ENCODE assay signal across 2 cellular contexts in the genomic region with DNA sequence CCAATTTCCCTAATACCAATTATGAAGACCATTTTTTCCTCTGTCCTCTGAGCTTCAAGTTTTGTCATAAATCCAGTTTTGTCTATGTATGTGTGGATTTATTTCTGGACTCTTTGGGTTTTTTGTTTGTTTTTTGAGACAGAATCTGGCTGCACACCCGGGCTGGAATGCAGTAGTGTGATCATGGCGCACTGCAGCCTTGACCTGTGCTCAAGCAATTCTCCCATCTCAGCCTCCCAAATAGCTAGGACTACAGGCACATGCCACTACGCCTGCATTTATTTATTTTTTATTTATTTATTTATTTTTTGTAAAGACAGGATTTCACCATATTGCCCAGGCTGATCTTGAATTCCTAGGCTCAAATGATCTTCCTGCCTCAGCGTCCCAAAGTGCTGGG.
A peak's percentile ranks its signal among the peaks of the same experiment; 100 is the strongest.
TF ChIP-seq lines count a peak whose summit lies in the region.

No MANE protein-coding gene starts in this region.

TF ChIP-seq in IMR-90, 13 proteins besides CTCF, POLR2A, EP300 and RAD21:
- TF ChIP-seq NFE2L2 (IDR thresholded peaks at IDR 0.05; ENCODE audit: low read depth, low read length) (no peak), BHLHE40 (IDR thresholded peaks at IDR 0.05; ENCODE audit: low read depth, low read length) (no peak), RCOR1 (IDR thresholded peaks at IDR 0.05; ENCODE audit: insufficient replicate concordance, low read length) (no peak), MXI1 (IDR thresholded peaks at IDR 0.05; ENCODE audit: borderline replicate concordance, low read depth, low read length) (no peak), FOS (IDR thresholded peaks at IDR 0.05; ENCODE audit: low read depth, low read length) (no peak), RFX5 (IDR thresholded peaks at IDR 0.05; ENCODE audit: low read depth, low read length) (no peak), SMC3 (IDR thresholded peaks at IDR 0.05; ENCODE audit: low read depth, low read length) (no peak), CHD1 (IDR thresholded peaks at IDR 0.05; ENCODE audit: low read depth, low read length) (no peak), MAZ (IDR thresholded peaks at IDR 0.05; ENCODE audit: borderline replicate concordance, low read depth, low read length) (no peak), CEBPB (IDR thresholded peaks at IDR 0.05; ENCODE audit: low read depth, low read length) (no peak)
- TF ChIP-seq, protein P1, sequence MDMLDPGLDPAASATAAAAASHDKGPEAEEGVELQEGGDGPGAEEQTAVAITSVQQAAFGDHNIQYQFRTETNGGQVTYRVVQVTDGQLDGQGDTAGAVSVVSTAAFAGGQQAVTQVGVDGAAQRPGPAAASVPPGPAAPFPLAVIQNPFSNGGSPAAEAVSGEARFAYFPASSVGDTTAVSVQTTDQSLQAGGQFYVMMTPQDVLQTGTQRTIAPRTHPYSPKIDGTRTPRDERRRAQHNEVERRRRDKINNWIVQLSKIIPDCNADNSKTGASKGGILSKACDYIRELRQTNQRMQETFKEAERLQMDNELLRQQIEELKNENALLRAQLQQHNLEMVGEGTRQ (IDR thresholded peaks at IDR 0.05; ENCODE audit: low read depth, low read length) = no peak
- TF ChIP-seq, protein P2, sequence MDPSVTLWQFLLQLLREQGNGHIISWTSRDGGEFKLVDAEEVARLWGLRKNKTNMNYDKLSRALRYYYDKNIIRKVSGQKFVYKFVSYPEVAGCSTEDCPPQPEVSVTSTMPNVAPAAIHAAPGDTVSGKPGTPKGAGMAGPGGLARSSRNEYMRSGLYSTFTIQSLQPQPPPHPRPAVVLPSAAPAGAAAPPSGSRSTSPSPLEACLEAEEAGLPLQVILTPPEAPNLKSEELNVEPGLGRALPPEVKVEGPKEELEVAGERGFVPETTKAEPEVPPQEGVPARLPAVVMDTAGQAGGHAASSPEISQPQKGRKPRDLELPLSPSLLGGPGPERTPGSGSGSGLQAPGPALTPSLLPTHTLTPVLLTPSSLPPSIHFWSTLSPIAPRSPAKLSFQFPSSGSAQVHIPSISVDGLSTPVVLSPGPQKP (IDR thresholded peaks at IDR 0.05; ENCODE audit: borderline replicate concordance, low read depth, low read length) = no peak

TF ChIP-seq in HepG2, 621 proteins besides CTCF, POLR2A, EP300 and RAD21 (continues in another document):
- TF ChIP-seq ZBTB38 (CRISPR knock-in tag; IDR thresholded peaks at IDR 0.05) (no peak), NFE2L2 (IDR thresholded peaks at IDR 0.05; ENCODE audit: low read length) (no peak), ZNF468 (CRISPR knock-in tag; IDR thresholded peaks at IDR 0.05) (no peak), ONECUT2 (CRISPR knock-in tag; IDR thresholded peaks at IDR 0.05) (no peak), SOX13 (IDR thresholded peaks at IDR 0.05) (no peak), SOX13 (CRISPR knock-in tag; conservative IDR thresholded peaks at IDR 0.05 in 1 of 2, IDR thresholded peaks at IDR 0.05 in 1 of 2) (0 out of 4 replicates have a peak, but pooled peaks of 1 of the 2 experiments have one; percentile 13), GPN1 (CRISPR knock-in tag; IDR thresholded peaks at IDR 0.05; ENCODE audit: borderline replicate concordance) (no peak), ZSCAN29 (CRISPR knock-in tag; conservative IDR thresholded peaks at IDR 0.05) (no peak), TRIM24 (CRISPR knock-in tag; IDR thresholded peaks at IDR 0.05) (no peak), ZNF12 (CRISPR knock-in tag; IDR thresholded peaks at IDR 0.05) (no peak), ZEB1 (IDR thresholded peaks at IDR 0.05; ENCODE audit: insufficient replicate concordance, low read depth) (no peak), KAT2B (IDR thresholded peaks at IDR 0.05; ENCODE audit: borderline replicate concordance, low read depth, low read length) (no peak), ZNF616 (CRISPR knock-in tag; IDR thresholded peaks at IDR 0.05; ENCODE audit: low read depth) (no peak), ZNF317 (CRISPR knock-in tag; IDR thresholded peaks at IDR 0.05) (no peak), THAP11 (CRISPR knock-in tag; IDR thresholded peaks at IDR 0.05) (no peak), SALL1 (CRISPR knock-in tag; IDR thresholded peaks at IDR 0.05) (peak; percentile 41), KDM5B (CRISPR knock-in tag; IDR thresholded peaks at IDR 0.05; ENCODE audit: borderline replicate concordance) (no peak), ATRX (CRISPR knock-in tag; IDR thresholded peaks at IDR 0.05; ENCODE audit: borderline replicate concordance) (no peak), ZBTB1 (CRISPR knock-in tag; IDR thresholded peaks at IDR 0.05; ENCODE audit: borderline replicate concordance) (no peak), TOPORS (CRISPR knock-in tag; IDR thresholded peaks at IDR 0.05) (no peak), CCAR2 (optimal IDR thresholded peaks at IDR 0.05; ENCODE audit: low read depth, low read length) (no peak), NCOR1 (IDR thresholded peaks at IDR 0.05; ENCODE audit: borderline replicate concordance, low read length) (no peak), FOXP1 (IDR thresholded peaks at IDR 0.05) (no peak), FOXP1 (CRISPR knock-in tag; IDR thresholded peaks at IDR 0.05) (peak; percentile 10; the same call in 1 of the 2 replicates), YEATS4 (CRISPR knock-in tag; IDR thresholded peaks at IDR 0.05; ENCODE audit: borderline replicate concordance) (no peak), ZSCAN20 (CRISPR knock-in tag; IDR thresholded peaks at IDR 0.05; ENCODE audit: borderline replicate concordance) (no peak), TBP (CRISPR knock-in tag; IDR thresholded peaks at IDR 0.05) (no peak), TEAD3 (CRISPR knock-in tag; optimal IDR thresholded peaks at IDR 0.05; ENCODE audit: borderline replicate concordance) (peak; percentile 83), ZSCAN9 (CRISPR knock-in tag; IDR thresholded peaks at IDR 0.05; ENCODE audit: borderline replicate concordance) (no peak), AHR (CRISPR knock-in tag; IDR thresholded peaks at IDR 0.05) (no peak), FOSL2 (CRISPR knock-in tag; IDR thresholded peaks at IDR 0.05) (0 out of 2 replicates have a peak, but pooled peaks have one; percentile 11), HNF4A (CRISPR knock-in tag; IDR thresholded peaks at IDR 0.05) (peak; percentile 26; the same call in 1 of the 2 replicates), NFYB (CRISPR knock-in tag; IDR thresholded peaks at IDR 0.05) (no peak), ZFP90 (CRISPR knock-in tag; IDR thresholded peaks at IDR 0.05; ENCODE audit: borderline replicate concordance) (no peak), ZNF432 (CRISPR knock-in tag; IDR thresholded peaks at IDR 0.05; ENCODE audit: borderline replicate concordance) (no peak), ZNF782 (CRISPR knock-in tag; IDR thresholded peaks at IDR 0.05; ENCODE audit: borderline replicate concordance) (no peak), ZNF549 (CRISPR knock-in tag; IDR thresholded peaks at IDR 0.05) (no peak)
- TF ChIP-seq, protein P3, sequence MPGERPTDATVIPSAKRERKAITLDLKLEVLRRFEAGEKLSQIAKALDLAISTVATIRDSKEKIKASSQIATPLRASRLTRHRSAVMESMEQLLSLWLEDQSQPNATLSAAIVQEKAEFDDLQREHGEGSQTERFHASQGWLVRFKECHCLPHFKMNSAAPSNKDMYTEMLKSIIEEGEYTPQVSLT (CRISPR knock-in tag; IDR thresholded peaks at IDR 0.05; ENCODE audit: borderline replicate concordance, low read depth) = no peak
- TF ChIP-seq, protein P4, sequence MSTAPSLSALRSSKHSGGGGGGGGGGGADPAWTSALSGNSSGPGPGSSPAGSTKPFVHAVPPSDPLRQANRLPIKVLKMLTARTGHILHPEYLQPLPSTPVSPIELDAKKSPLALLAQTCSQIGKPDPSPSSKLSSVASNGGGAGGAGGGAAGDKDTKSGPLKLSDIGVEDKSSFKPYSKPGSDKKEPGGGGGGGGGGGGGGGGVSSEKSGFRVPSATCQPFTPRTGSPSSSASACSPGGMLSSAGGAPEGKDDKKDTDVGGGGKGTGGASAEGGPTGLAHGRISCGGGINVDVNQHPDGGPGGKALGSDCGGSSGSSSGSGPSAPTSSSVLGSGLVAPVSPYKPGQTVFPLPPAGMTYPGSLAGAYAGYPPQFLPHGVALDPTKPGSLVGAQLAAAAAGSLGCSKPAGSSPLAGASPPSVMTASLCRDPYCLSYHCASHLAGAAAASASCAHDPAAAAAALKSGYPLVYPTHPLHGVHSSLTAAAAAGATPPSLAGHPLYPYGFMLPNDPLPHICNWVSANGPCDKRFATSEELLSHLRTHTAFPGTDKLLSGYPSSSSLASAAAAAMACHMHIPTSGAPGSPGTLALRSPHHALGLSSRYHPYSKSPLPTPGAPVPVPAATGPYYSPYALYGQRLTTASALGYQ (CRISPR knock-in tag; IDR thresholded peaks at IDR 0.05) = no peak
- TF ChIP-seq, protein P5, sequence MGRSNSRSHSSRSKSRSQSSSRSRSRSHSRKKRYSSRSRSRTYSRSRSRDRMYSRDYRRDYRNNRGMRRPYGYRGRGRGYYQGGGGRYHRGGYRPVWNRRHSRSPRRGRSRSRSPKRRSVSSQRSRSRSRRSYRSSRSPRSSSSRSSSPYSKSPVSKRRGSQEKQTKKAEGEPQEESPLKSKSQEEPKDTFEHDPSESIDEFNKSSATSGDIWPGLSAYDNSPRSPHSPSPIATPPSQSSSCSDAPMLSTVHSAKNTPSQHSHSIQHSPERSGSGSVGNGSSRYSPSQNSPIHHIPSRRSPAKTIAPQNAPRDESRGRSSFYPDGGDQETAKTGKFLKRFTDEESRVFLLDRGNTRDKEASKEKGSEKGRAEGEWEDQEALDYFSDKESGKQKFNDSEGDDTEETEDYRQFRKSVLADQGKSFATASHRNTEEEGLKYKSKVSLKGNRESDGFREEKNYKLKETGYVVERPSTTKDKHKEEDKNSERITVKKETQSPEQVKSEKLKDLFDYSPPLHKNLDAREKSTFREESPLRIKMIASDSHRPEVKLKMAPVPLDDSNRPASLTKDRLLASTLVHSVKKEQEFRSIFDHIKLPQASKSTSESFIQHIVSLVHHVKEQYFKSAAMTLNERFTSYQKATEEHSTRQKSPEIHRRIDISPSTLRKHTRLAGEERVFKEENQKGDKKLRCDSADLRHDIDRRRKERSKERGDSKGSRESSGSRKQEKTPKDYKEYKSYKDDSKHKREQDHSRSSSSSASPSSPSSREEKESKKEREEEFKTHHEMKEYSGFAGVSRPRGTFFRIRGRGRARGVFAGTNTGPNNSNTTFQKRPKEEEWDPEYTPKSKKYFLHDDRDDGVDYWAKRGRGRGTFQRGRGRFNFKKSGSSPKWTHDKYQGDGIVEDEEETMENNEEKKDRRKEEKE (IDR thresholded peaks at IDR 0.05) = no peak
- TF ChIP-seq, protein P6, sequence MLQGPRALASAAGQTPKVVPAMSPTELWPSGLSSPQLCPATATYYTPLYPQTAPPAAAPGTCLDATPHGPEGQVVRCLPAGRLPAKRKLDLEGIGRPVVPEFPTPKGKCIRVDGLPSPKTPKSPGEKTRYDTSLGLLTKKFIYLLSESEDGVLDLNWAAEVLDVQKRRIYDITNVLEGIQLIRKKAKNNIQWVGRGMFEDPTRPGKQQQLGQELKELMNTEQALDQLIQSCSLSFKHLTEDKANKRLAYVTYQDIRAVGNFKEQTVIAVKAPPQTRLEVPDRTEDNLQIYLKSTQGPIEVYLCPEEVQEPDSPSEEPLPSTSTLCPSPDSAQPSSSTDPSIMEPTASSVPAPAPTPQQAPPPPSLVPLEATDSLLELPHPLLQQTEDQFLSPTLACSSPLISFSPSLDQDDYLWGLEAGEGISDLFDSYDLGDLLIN (CRISPR knock-in tag; IDR thresholded peaks at IDR 0.05; ENCODE audit: borderline replicate concordance) = no peak
- TF ChIP-seq, protein P1 (IDR thresholded peaks at IDR 0.05; ENCODE audit: low read depth, low read length) = no peak
- TF ChIP-seq, protein P1 (CRISPR knock-in tag; IDR thresholded peaks at IDR 0.05; ENCODE audit: borderline replicate concordance) = no peak
- TF ChIP-seq, protein P7, sequence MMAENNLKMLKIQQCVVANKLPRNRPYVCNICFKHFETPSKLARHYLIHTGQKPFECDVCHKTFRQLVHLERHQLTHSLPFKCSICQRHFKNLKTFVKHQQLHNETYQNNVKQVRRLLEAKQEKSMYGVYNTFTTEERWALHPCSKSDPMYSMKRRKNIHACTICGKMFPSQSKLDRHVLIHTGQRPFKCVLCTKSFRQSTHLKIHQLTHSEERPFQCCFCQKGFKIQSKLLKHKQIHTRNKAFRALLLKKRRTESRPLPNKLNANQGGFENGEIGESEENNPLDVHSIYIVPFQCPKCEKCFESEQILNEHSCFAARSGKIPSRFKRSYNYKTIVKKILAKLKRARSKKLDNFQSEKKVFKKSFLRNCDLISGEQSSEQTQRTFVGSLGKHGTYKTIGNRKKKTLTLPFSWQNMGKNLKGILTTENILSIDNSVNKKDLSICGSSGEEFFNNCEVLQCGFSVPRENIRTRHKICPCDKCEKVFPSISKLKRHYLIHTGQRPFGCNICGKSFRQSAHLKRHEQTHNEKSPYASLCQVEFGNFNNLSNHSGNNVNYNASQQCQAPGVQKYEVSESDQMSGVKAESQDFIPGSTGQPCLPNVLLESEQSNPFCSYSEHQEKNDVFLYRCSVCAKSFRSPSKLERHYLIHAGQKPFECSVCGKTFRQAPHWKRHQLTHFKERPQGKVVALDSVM (CRISPR knock-in tag; IDR thresholded peaks at IDR 0.05) = 0 out of 2 replicates have a peak, but pooled peaks have one; percentile 12
